In genomic region chr11:74018331-74019005, GRCh38 we compare ENCODE assay signal across 2 cellular contexts.
TF ChIP-seq lines count a peak whose summit lies in the region.

No MANE protein-coding gene starts in this region.

TF ChIP-seq in K562, 482 proteins besides CTCF, POLR2A, EP300 and RAD21:
- no peak for TF ChIP-seq SREBF2 (CRISPR knock-in tag; IDR thresholded peaks at IDR 0.05)
- no peak for TF ChIP-seq NR2C2 (CRISPR knock-in tag; IDR thresholded peaks at IDR 0.05)
- 0 out of 2 replicates have a peak, but pooled peaks have one; percentile 6 for TF ChIP-seq NR2C2 (tag; IDR thresholded peaks at IDR 0.05)

TF ChIP-seq in HepG2, 621 proteins besides CTCF, POLR2A, EP300 and RAD21 (continues in another document):
- TF ChIP-seq ZKSCAN1 (IDR thresholded peaks at IDR 0.05; ENCODE audit: low read length) (no peak), YEATS2 (CRISPR knock-in tag; IDR thresholded peaks at IDR 0.05; ENCODE audit: borderline replicate concordance) (peak; percentile 51; the same call in 1 of the 2 replicates), PPARG (CRISPR knock-in tag; conservative IDR thresholded peaks at IDR 0.05) (peak; percentile 99), U2AF1 (optimal IDR thresholded peaks at IDR 0.05; ENCODE audit: low read depth, low read length) (no peak), NONO (IDR thresholded peaks at IDR 0.05) (no peak), NONO (CRISPR knock-in tag; conservative IDR thresholded peaks at IDR 0.05) (no peak), PHF21A (CRISPR knock-in tag; IDR thresholded peaks at IDR 0.05) (peak; percentile 90), ZNF691 (CRISPR knock-in tag; IDR thresholded peaks at IDR 0.05; ENCODE audit: borderline replicate concordance, low read depth) (no peak), ZNF264 (CRISPR knock-in tag; IDR thresholded peaks at IDR 0.05) (0 out of 2 replicates have a peak, but pooled peaks have one; percentile 76), ZNF343 (CRISPR knock-in tag; IDR thresholded peaks at IDR 0.05) (no peak), KAT8 (CRISPR knock-in tag; IDR thresholded peaks at IDR 0.05) (peak; percentile 77), ZNF572 (CRISPR knock-in tag; IDR thresholded peaks at IDR 0.05) (0 out of 2 replicates have a peak, but pooled peaks have one; percentile 13), STAG1 (CRISPR knock-in tag; IDR thresholded peaks at IDR 0.05) (no peak), ZNF816 (CRISPR knock-in tag; IDR thresholded peaks at IDR 0.05; ENCODE audit: borderline replicate concordance) (peak; percentile 70; the same call in 1 of the 2 replicates), FIP1L1 (IDR thresholded peaks at IDR 0.05; ENCODE audit: borderline replicate concordance, insufficient read depth, low read depth, low read length) (no peak), ZNF768 (CRISPR knock-in tag; IDR thresholded peaks at IDR 0.05) (no peak), ARNT2 (CRISPR knock-in tag; IDR thresholded peaks at IDR 0.05; ENCODE audit: low read depth) (no peak), NCOA5 (CRISPR knock-in tag; IDR thresholded peaks at IDR 0.05) (no peak), ZNF772 (CRISPR knock-in tag; IDR thresholded peaks at IDR 0.05) (peak; percentile 59; the same call in 1 of the 2 replicates), THRA (CRISPR knock-in tag; IDR thresholded peaks at IDR 0.05; ENCODE audit: borderline replicate concordance) (peak; percentile 24; the same call in 1 of the 2 replicates), POLR2AphosphoS2 (IDR thresholded peaks at IDR 0.05; ENCODE audit: low read depth, low read length) (no peak), PCBP2 (optimal IDR thresholded peaks at IDR 0.05; ENCODE audit: low read depth, low read length, poor library complexity, severe bottlenecking) (no peak), GATAD2A (CRISPR knock-in tag; IDR thresholded peaks at IDR 0.05) (peak; percentile 67), NR2C2 (CRISPR knock-in tag; IDR thresholded peaks at IDR 0.05; ENCODE audit: borderline replicate concordance) (0 out of 2 replicates have a peak, but pooled peaks have one; percentile 11), KAT7 (CRISPR knock-in tag; IDR thresholded peaks at IDR 0.05; ENCODE audit: borderline replicate concordance) (no peak), MYC (CRISPR knock-in tag; IDR thresholded peaks at IDR 0.05; ENCODE audit: borderline replicate concordance) (no peak), EEA1 (CRISPR knock-in tag; IDR thresholded peaks at IDR 0.05; ENCODE audit: borderline replicate concordance) (no peak), SYNCRIP (IDR thresholded peaks at IDR 0.05; ENCODE audit: insufficient read depth, low read depth, low read length) (no peak), MED8 (CRISPR knock-in tag; IDR thresholded peaks at IDR 0.05; ENCODE audit: insufficient replicate concordance) (no peak), KLF9 (CRISPR knock-in tag; IDR thresholded peaks at IDR 0.05; ENCODE audit: low read depth) (no peak), ZNF44 (CRISPR knock-in tag; IDR thresholded peaks at IDR 0.05) (no peak), ZIK1 (CRISPR knock-in tag; IDR thresholded peaks at IDR 0.05; ENCODE audit: borderline replicate concordance, low read depth) (no peak), ZNF605 (CRISPR knock-in tag; IDR thresholded peaks at IDR 0.05) (no peak), TRIM22 (IDR thresholded peaks at IDR 0.05) (no peak), SUZ12 (IDR thresholded peaks at IDR 0.05; ENCODE audit: low read depth, low read length) (no peak), TBP (CRISPR knock-in tag; IDR thresholded peaks at IDR 0.05) (no peak), MED1 (CRISPR knock-in tag; IDR thresholded peaks at IDR 0.05) (peak; percentile 85), ESRRA (CRISPR knock-in tag; IDR thresholded peaks at IDR 0.05; ENCODE audit: low read depth) (no peak), MAFK (conservative IDR thresholded peaks at IDR 0.05 in 1 of 2, IDR thresholded peaks at IDR 0.05 in 1 of 2; ENCODE audit: low read length in 2 of 2) (no peak; a peak in 1 of 4 replicates), ZNF180 (CRISPR knock-in tag; IDR thresholded peaks at IDR 0.05; ENCODE audit: borderline replicate concordance, low read depth) (no peak), NFIB (CRISPR knock-in tag; IDR thresholded peaks at IDR 0.05; ENCODE audit: borderline replicate concordance) (no peak), ZNF432 (CRISPR knock-in tag; IDR thresholded peaks at IDR 0.05; ENCODE audit: borderline replicate concordance) (no peak), ZNF678 (CRISPR knock-in tag; IDR thresholded peaks at IDR 0.05) (no peak), ZNF224 (CRISPR knock-in tag; IDR thresholded peaks at IDR 0.05) (peak; percentile 66; the same call in 1 of the 2 replicates), MTF2 (CRISPR knock-in tag; IDR thresholded peaks at IDR 0.05; ENCODE audit: borderline replicate concordance) (no peak), HDAC2 (CRISPR knock-in tag; IDR thresholded peaks at IDR 0.05) (peak; percentile 54), SOX5 (CRISPR knock-in tag; IDR thresholded peaks at IDR 0.05; ENCODE audit: borderline replicate concordance) (0 out of 2 replicates have a peak, but pooled peaks have one; percentile 33), CREB3 (CRISPR knock-in tag; IDR thresholded peaks at IDR 0.05) (no peak), RCOR2 (CRISPR knock-in tag; IDR thresholded peaks at IDR 0.05) (no peak), CEBPB (IDR thresholded peaks at IDR 0.05; ENCODE audit: borderline replicate concordance, low read depth, low read length) (peak; percentile 89), NFE2L1 (CRISPR knock-in tag; IDR thresholded peaks at IDR 0.05; ENCODE audit: borderline replicate concordance) (no peak), ZSCAN20 (CRISPR knock-in tag; IDR thresholded peaks at IDR 0.05; ENCODE audit: borderline replicate concordance) (no peak), ZNF781 (CRISPR knock-in tag; IDR thresholded peaks at IDR 0.05; ENCODE audit: borderline replicate concordance, not compliant biosample characterization) (no peak), MIER3 (CRISPR knock-in tag; IDR thresholded peaks at IDR 0.05; ENCODE audit: borderline replicate concordance) (peak; percentile 54; the same call in 1 of the 2 replicates)
- TF ChIP-seq, protein P1, sequence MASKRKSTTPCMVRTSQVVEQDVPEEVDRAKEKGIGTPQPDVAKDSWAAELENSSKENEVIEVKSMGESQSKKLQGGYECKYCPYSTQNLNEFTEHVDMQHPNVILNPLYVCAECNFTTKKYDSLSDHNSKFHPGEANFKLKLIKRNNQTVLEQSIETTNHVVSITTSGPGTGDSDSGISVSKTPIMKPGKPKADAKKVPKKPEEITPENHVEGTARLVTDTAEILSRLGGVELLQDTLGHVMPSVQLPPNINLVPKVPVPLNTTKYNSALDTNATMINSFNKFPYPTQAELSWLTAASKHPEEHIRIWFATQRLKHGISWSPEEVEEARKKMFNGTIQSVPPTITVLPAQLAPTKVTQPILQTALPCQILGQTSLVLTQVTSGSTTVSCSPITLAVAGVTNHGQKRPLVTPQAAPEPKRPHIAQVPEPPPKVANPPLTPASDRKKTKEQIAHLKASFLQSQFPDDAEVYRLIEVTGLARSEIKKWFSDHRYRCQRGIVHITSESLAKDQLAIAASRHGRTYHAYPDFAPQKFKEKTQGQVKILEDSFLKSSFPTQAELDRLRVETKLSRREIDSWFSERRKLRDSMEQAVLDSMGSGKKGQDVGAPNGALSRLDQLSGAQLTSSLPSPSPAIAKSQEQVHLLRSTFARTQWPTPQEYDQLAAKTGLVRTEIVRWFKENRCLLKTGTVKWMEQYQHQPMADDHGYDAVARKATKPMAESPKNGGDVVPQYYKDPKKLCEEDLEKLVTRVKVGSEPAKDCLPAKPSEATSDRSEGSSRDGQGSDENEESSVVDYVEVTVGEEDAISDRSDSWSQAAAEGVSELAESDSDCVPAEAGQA (IDR thresholded peaks at IDR 0.05; ENCODE audit: low read depth): no peak
- TF ChIP-seq, protein P1 (CRISPR knock-in tag; IDR thresholded peaks at IDR 0.05; ENCODE audit: borderline replicate concordance): no peak
- TF ChIP-seq, protein P2, sequence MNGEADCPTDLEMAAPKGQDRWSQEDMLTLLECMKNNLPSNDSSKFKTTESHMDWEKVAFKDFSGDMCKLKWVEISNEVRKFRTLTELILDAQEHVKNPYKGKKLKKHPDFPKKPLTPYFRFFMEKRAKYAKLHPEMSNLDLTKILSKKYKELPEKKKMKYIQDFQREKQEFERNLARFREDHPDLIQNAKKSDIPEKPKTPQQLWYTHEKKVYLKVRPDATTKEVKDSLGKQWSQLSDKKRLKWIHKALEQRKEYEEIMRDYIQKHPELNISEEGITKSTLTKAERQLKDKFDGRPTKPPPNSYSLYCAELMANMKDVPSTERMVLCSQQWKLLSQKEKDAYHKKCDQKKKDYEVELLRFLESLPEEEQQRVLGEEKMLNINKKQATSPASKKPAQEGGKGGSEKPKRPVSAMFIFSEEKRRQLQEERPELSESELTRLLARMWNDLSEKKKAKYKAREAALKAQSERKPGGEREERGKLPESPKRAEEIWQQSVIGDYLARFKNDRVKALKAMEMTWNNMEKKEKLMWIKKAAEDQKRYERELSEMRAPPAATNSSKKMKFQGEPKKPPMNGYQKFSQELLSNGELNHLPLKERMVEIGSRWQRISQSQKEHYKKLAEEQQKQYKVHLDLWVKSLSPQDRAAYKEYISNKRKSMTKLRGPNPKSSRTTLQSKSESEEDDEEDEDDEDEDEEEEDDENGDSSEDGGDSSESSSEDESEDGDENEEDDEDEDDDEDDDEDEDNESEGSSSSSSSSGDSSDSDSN (CRISPR knock-in tag; IDR thresholded peaks at IDR 0.05): peak; percentile 96
